In genomic region chr6:11810039-11810541, GRCh38 we compare ENCODE assay signal across 9 cellular contexts. TPM values are rescaled to one million over a fixed set of nuclear protein-coding genes. Genes with fewer than 3 reads are reported as not detected.
A peak's percentile ranks its signal among the peaks of the same experiment; 100 is the strongest.
DNase-seq lines count a peak whose midpoint lies in the region; ATAC-seq and TF ChIP-seq lines count a peak whose summit lies in the region.
"Had no signal": no experiment of that assay in that cellular context is flagged by ENCODE, and none has a peak within 500 bp of the region (broad histone marks: within the 10 kb centered on the region; RNA-seq: fewer than 3 reads in every experiment).

No MANE protein-coding gene starts in this region.

- DNase-seq in ELR (ENCODE audit: low read depth) (peak; percentile 39), RPMI8226 (peak; percentile 28), fibroblast of villous mesenchyme (ENCODE audit: low read depth) (peak; percentile 85), psoas muscle (peak; percentile 64 to 71)
- DNase-seq in activated naive CD4-positive, alpha-beta T cell treated with anti-CD3 and anti-CD28 coated beads, Interleukin-2, amount 10 ng/mL, durations not matched to agents 7 days and 5 days: no peak
- no peak for DNase-seq in activated CD8-positive, alpha-beta memory T cell treated with anti-CD3 and anti-CD28 coated beads, Interleukin-2, amount 50 U/mL, for 4 hours
- DNase-seq: SW 1271 had no signal

- WGBS in psoas muscle, 3 donors: 0 to 14% (median 13%) methylated on average over 1 of the region's 1 CpG

- H3K9me3 ChIP-seq in psoas muscle: no peaks in the 10 kb centered on the region

- intact Hi-C loops in psoas muscle (cut with DNase I): no loop called here

- no peak overlapping the region for H3K27ac ChIP-seq in psoas muscle

- H3K36me3 Mint-ChIP-seq in activated naive CD4-positive, alpha-beta T cell treated with anti-CD3 and anti-CD28 coated beads, Interleukin-2, amount 10 ng/mL, durations not matched to agents 7 days and 5 days: no peaks in the 10 kb centered on the region

- peak; percentile 60 to 80 (median 63) for ATAC-seq in psoas muscle
- ATAC-seq in GM18520 (IDR thresholded peaks at IDR 0.05; ENCODE audit: unreplicated experiment): no peak
- ATAC-seq in GM18867 (IDR thresholded peaks at IDR 0.05; ENCODE audit: unreplicated experiment): no peak

- H3K27ac Mint-ChIP-seq in activated naive CD4-positive, alpha-beta T cell treated with anti-CD3 and anti-CD28 coated beads, Interleukin-2, amount 10 ng/mL, durations not matched to agents 7 days and 5 days: no peak overlapping the region

- no peaks in the 10 kb centered on the region for H3K27me3 ChIP-seq in psoas muscle (ENCODE audit: insufficient read depth in 3 of 3, low read length in 2 of 3)

- no peaks in the 10 kb centered on the region for H3K9me3 Mint-ChIP-seq in activated naive CD4-positive, alpha-beta T cell treated with anti-CD3 and anti-CD28 coated beads, Interleukin-2, amount 10 ng/mL, durations not matched to agents 7 days and 5 days

- H3K4me1 ChIP-seq in psoas muscle: no peaks in the 10 kb centered on the region

- CTCF ChIA-PET in activated naive CD4-positive, alpha-beta T cell treated with anti-CD3 and anti-CD28 coated beads, Interleukin-2, amount 10 ng/mL, durations not matched to agents 7 days and 5 days (lab: Charles Lee): interaction anchor here (0.8 kb wide), 1 partner anchor 16 kb away, joined by 3 read pairs; no protein-coding TSS in a partner anchor

- peaks cover 4% of the 10 kb centered on the region for H3K27me3 Mint-ChIP-seq in activated naive CD4-positive, alpha-beta T cell treated with anti-CD3 and anti-CD28 coated beads, Interleukin-2, amount 10 ng/mL, durations not matched to agents 7 days and 5 days

- no peak for TF ChIP-seq CTCF in fibroblast of villous mesenchyme (IDR thresholded peaks at IDR 0.05; ENCODE audit: insufficient read depth, low read depth, low read length)
- TF ChIP-seq CTCF in psoas muscle (IDR thresholded peaks at IDR 0.05): no peak

- peaks cover 12% of the 10 kb centered on the region for H3K4me1 Mint-ChIP-seq in activated naive CD4-positive, alpha-beta T cell treated with anti-CD3 and anti-CD28 coated beads, Interleukin-2, amount 10 ng/mL, durations not matched to agents 7 days and 5 days

- no peak overlapping the region for H3K4me3 ChIP-seq in fibroblast of villous mesenchyme (ENCODE audit: low read depth, low read length)
- H3K4me3 ChIP-seq in psoas muscle: no peak overlapping the region

- no peak overlapping the region for H3K4me3 Mint-ChIP-seq in activated naive CD4-positive, alpha-beta T cell treated with anti-CD3 and anti-CD28 coated beads, Interleukin-2, amount 10 ng/mL, durations not matched to agents 7 days and 5 days

- no peaks in the 10 kb centered on the region for H3K36me3 ChIP-seq in psoas muscle (ENCODE audit: insufficient read depth in 1 of 2, low read depth in 1 of 2)

RNA-seq across cellular contexts. Expression of gene ADTRP, which starts 31.5 kb away (rescaled TPM):
- total RNA-seq in fibroblast of villous mesenchyme: 1.3 TPM in 2 replicates
- total RNA-seq in psoas muscle: not detected
- polyA plus RNA-seq in psoas muscle: under 1 TPM in 2 of 3 donors, not detected in 1; 0.08 TPM

Comparison
In these comparisons a context has a peak if more than half of its experiments do, and no peak if none do; other contexts are left out.
1. DNase-seq: peak in ELR (single experiment), RPMI8226 (single experiment), fibroblast of villous mesenchyme (single experiment) and psoas muscle (2 of 2); none in activated naive CD4-positive, alpha-beta T cell treated with anti-CD3 and anti-CD28 coated beads, Interleukin-2, amount 10 ng/mL, durations not matched to agents 7 days and 5 days (single experiment) and activated CD8-positive, alpha-beta memory T cell treated with anti-CD3 and anti-CD28 coated beads, Interleukin-2, amount 50 U/mL, for 4 hours (single experiment).
2. ATAC-seq: peak in psoas muscle (4 of 4); none in GM18520 (single experiment) and GM18867 (single experiment).